33 cellular contexts compared by ENCODE assay signal in the genomic region with DNA sequence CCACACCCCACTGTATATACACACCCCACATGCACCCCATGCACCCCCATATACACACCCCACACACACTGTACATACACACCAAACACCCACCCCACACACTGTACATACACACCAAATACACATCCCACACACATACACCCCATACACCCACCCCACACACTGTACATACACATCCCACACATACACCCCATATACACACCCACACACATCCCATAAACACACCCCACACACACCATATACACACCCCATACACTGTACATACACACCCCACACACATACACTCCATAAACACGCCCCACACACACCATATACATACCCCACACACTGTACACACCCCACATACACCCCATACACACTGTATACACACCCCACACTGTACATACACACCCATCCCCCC.
"Had no signal": no experiment of that assay in that cellular context is flagged by ENCODE, and none has a peak within 500 bp of the region (broad histone marks: within the 10 kb centered on the region; RNA-seq: fewer than 3 reads in every experiment).

No MANE protein-coding gene starts in this region.

- H3K9me3 ChIP-seq: Peyer's patch had no signal

- H3K27ac ChIP-seq: brain microvascular endothelial cell, KMS-11, Peyer's patch, VCaP had no signal

- H3K4me3 ChIP-seq: Peyer's patch had no signal

- H3K27me3 ChIP-seq: Peyer's patch had no signal

- H3K9ac ChIP-seq: KMS-11 had no signal

- H3K4me1 ChIP-seq: Peyer's patch had no signal

- H3K4me2 ChIP-seq: KMS-11 had no signal

- H3K36me3 ChIP-seq: brain microvascular endothelial cell, Peyer's patch had no signal

- ATAC-seq: activated naive CD8-positive, alpha-beta T cell treated with anti-CD3 and anti-CD28 coated beads, Interleukin-2, amount 50 U/mL, for 24 hours; activated T-cell treated with anti-CD3 and anti-CD28 coated beads, Interleukin-2, amount 50 U/mL, for 4 hours; PC-3 had no signal

- DNase-seq: activated B cell treated with CpG ODN at 0.5 μM for 24 hours; activated CD4-positive, alpha-beta memory T cell treated with anti-CD3 and anti-CD28 coated beads for 36 hours; activated CD4-positive, alpha-beta T cell treated with anti-CD3 and anti-CD28 coated beads for 4 hours; activated CD4-positive, alpha-beta T cell treated with anti-CD3 and anti-CD28 coated beads, Interleukin-2, amount 50 U/mL, for 1 hour; activated CD4-positive, CD25-positive, alpha-beta regulatory T cell treated with anti-CD3 and anti-CD28 coated beads, Interleukin-2, amount 50 U/mL, for 72 hours; activated CD8-positive, alpha-beta memory T cell treated with anti-CD3 and anti-CD28 coated beads, Interleukin-2, amount 50 U/mL, for 4 hours; activated effector memory CD4-positive, alpha-beta T cell treated with Interleukin-2 at 50 U/mL for 16 hours; activated naive CD4-positive, alpha-beta T cell treated with anti-CD3 and anti-CD28 coated beads, Interleukin-2, amount 10 ng/mL, durations not matched to agents 7 days and 5 days; activated naive CD8-positive, alpha-beta T cell treated with anti-CD3 and anti-CD28 coated beads, Interleukin-2, amount 50 U/mL, for 24 hours; activated T-cell treated with anti-CD3 and anti-CD28 coated beads for 4 hours; activated T-cell treated with anti-CD3 and anti-CD28 coated beads, Interleukin-2, amount 50 U/mL, for 4 hours; anterior cingulate cortex; brain microvascular endothelial cell; central memory CD4-positive, alpha-beta T cell; MM.1S; MV-4-11; NCI-H1092; NCI-H1436 treated with DMSO at 0.1 percent for 48 hours; NCI-H1694 treated with DMSO at 0.1 percent for 48 hours; NCI-H2029; NCI-H345; NCI-H524 treated with DMSO at 0.1 percent for 48 hours; NK-92 treated with Interleukin-12 subunit alpha and Interleukin-12 subunit beta, amount 100 ng/mL, for 24 hours; PC-3; Peyer's patch; RPMI8226; SIG-M5; SW 1271; T-helper 1 cell; T-helper 2 cell; T-helper 9 cell had no signal
